Comparison of ENCODE assay signal across 12 cellular contexts in the genomic region with DNA sequence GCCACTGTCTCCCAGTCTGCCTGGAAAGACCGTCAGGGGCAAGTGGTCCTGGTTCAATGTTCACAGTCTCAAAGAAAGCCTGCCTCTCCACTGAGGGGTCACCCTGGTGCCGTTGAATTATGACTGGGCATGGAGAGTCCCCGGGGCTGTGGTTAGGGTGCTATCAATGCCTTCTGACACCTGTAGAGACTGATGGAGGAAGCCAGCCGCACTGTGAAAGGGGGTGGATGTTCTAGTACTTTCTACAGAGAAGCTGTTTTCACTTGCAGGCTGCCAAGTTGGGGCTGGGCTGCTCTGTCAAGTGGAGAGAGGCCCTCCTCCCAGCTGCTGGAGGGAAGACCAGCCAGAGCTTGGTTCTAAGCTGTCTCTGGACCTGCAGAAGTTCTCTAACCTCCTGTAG.
DNase-seq lines count a peak whose midpoint lies in the region; ATAC-seq and TF ChIP-seq lines count a peak whose summit lies in the region.
"Had no signal": no experiment of that assay in that cellular context is flagged by ENCODE, and none has a peak within 500 bp of the region (broad histone marks: within the 10 kb centered on the region; RNA-seq: fewer than 3 reads in every experiment).

No MANE protein-coding gene starts in this region.

- no peak for TF ChIP-seq CTCF in chondrocyte (IDR thresholded peaks at IDR 0.05)

- H3K27me3 Mint-ChIP-seq in chondrocyte (ENCODE audit: low read depth) = no peaks in the 10 kb centered on the region

- H3K27ac Mint-ChIP-seq in chondrocyte (ENCODE audit: unreplicated experiment) = peak overlapping the region; percentile 8
- H3K27ac Mint-ChIP-seq: activated CD4-positive, alpha-beta T cell treated with anti-CD3 and anti-CD28 coated beads, Interleukin-2, amount 10 ng/mL, durations not matched to agents 7 days and 5 days had no signal

- peaks cover 18% of the 10 kb centered on the region for H3K4me1 Mint-ChIP-seq in chondrocyte (ENCODE audit: low read depth)
- H3K4me1 Mint-ChIP-seq: activated CD4-positive, alpha-beta T cell treated with anti-CD3 and anti-CD28 coated beads, Interleukin-2, amount 10 ng/mL, durations not matched to agents 7 days and 5 days had no signal

- peaks cover 3% of the 10 kb centered on the region for H3K36me3 Mint-ChIP-seq in chondrocyte (ENCODE audit: low read depth)

- H3K9me3 Mint-ChIP-seq in chondrocyte (ENCODE audit: low read depth) = no peaks in the 10 kb centered on the region
- H3K9me3 Mint-ChIP-seq: activated CD4-positive, alpha-beta T cell treated with anti-CD3 and anti-CD28 coated beads, Interleukin-2, amount 10 ng/mL, durations not matched to agents 7 days and 5 days had no signal

- no peak for DNase-seq in chondrocyte (ENCODE audit: low spot score)
- DNase-seq in anterior cingulate cortex (lab: John Stamatoyannopoulos, UW) = no peak
- DNase-seq in NCI-H2171 treated with DMSO at 0.1 percent for 48 hours (lab: John Stamatoyannopoulos, UW) = no peak
- no peak for DNase-seq in GM03348 (ENCODE audit: low spot score)
- DNase-seq in 8988T = no peak
- DNase-seq: activated CD4-positive, alpha-beta T cell treated with anti-CD3 and anti-CD28 coated beads, Interleukin-2, amount 10 ng/mL, durations not matched to agents 7 days and 5 days; dorsolateral prefrontal cortex; Kasumi-1; NCI-H2227 treated with DMSO at 0.1 percent for 48 hours had no signal

- peak; percentile 88 for ATAC-seq in GM18511 (IDR thresholded peaks at IDR 0.05; ENCODE audit: unreplicated experiment)
- peak; percentile 72 for ATAC-seq in GM21360 (IDR thresholded peaks at IDR 0.05; ENCODE audit: unreplicated experiment)
- peak; percentile 82 for ATAC-seq in HG03045 (IDR thresholded peaks at IDR 0.05; ENCODE audit: unreplicated experiment)

- H3K4me3 Mint-ChIP-seq in chondrocyte (ENCODE audit: unreplicated experiment) = no peak overlapping the region
- H3K4me3 Mint-ChIP-seq: activated CD4-positive, alpha-beta T cell treated with anti-CD3 and anti-CD28 coated beads, Interleukin-2, amount 10 ng/mL, durations not matched to agents 7 days and 5 days had no signal
